Comparison of ENCODE assay signal across 25 cellular contexts in the genomic region with DNA sequence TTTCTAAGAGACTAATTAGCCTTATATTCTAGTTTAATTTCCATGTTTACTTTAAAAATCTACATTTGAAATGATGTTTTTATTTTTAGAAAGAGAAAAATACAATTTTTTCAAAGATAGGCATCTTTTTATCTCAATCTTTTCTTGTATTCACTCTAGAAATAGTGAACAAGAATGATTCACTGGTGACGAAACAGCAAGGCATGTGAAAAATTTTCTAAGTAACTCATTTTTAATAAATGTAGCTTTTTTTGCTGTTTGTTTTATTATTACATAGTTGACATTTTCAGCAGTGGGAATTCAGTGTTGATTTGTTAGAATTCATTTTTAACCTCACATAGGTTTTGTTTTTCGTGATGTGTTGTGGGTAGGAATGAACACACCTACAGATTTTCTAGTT.
A peak's percentile ranks its signal among the peaks of the same experiment; 100 is the strongest.
DNase-seq lines count a peak whose midpoint lies in the region; ATAC-seq and TF ChIP-seq lines count a peak whose summit lies in the region.
"Had no signal": no experiment of that assay in that cellular context is flagged by ENCODE, and none has a peak within 500 bp of the region (broad histone marks: within the 10 kb centered on the region; RNA-seq: fewer than 3 reads in every experiment).

No MANE protein-coding gene starts in this region.

- H3K27ac ChIP-seq in GM23248 (no peak overlapping the region), coronary artery (no peak overlapping the region)
- H3K27ac ChIP-seq: gastrocnemius medialis, stomach, upper lobe of left lung had no signal

- H3K79me2 ChIP-seq in GM23248 (ENCODE audit: insufficient read depth) = no peaks in the 10 kb centered on the region

- H3K4me1 ChIP-seq in GM23248 (ENCODE audit: insufficient read depth) = no peaks in the 10 kb centered on the region
- H3K4me1 ChIP-seq in adipocyte (ENCODE audit: control insufficient read depth, insufficient read depth, low read length) = peaks cover 5% of the 10 kb centered on the region
- H3K4me1 ChIP-seq: gastrocnemius medialis, stomach, upper lobe of left lung had no signal

- H3K9me3 Mint-ChIP-seq in glutamatergic neuron (ENCODE audit: unreplicated experiment) = no peaks in the 10 kb centered on the region

- H3K27me3 Mint-ChIP-seq in glutamatergic neuron (ENCODE audit: unreplicated experiment) = peaks cover 4% of the 10 kb centered on the region
- H3K27me3 Mint-ChIP-seq: activated CD4-positive, alpha-beta memory T cell treated with anti-CD3 and anti-CD28 coated beads, Interleukin-2, amount 10 ng/mL, durations not matched to agents 7 days and 5 days; memory B cell had no signal

- H3K9me2 ChIP-seq in GM23248 (ENCODE audit: insufficient read depth) = no peaks in the 10 kb centered on the region

- H3K4me1 Mint-ChIP-seq in glutamatergic neuron (ENCODE audit: low read depth, unreplicated experiment) = no peaks in the 10 kb centered on the region
- H3K4me1 Mint-ChIP-seq: activated CD4-positive, alpha-beta memory T cell treated with anti-CD3 and anti-CD28 coated beads, Interleukin-2, amount 10 ng/mL, durations not matched to agents 7 days and 5 days; GM23338; memory B cell had no signal

- H3K36me3 ChIP-seq in GM23248 (ENCODE audit: low read depth) (no peaks in the 10 kb centered on the region), adipocyte (ENCODE audit: control insufficient read depth, insufficient read depth, low read length, severe bottlenecking) (no peaks in the 10 kb centered on the region)
- H3K36me3 ChIP-seq: gastrocnemius medialis, stomach, upper lobe of left lung had no signal

- H3K27me3 ChIP-seq in GM23248 (replicated peaks; ENCODE audit: insufficient read depth) = no peaks in the 10 kb centered on the region
- no peaks in the 10 kb centered on the region for H3K27me3 ChIP-seq in adipocyte (replicated peaks; ENCODE audit: control insufficient read depth, insufficient read depth, low read length)
- H3K27me3 ChIP-seq: gastrocnemius medialis, stomach, upper lobe of left lung had no signal

- no peaks in the 10 kb centered on the region for H3F3A ChIP-seq in GM23248 (ENCODE audit: insufficient read depth)

- no peak overlapping the region for H3K4me3 ChIP-seq in GM23248
- no peak overlapping the region for H3K4me3 ChIP-seq in adipocyte (ENCODE audit: low read length)
- H3K4me3 ChIP-seq in fibroblast of pulmonary artery (replicated peaks; ENCODE audit: low read depth, low read length) = no peak overlapping the region
- H3K4me3 ChIP-seq in coronary artery = no peak overlapping the region
- H3K4me3 ChIP-seq: gastrocnemius medialis, GM23338, stomach, upper lobe of left lung had no signal

- H3K9me3 ChIP-seq in GM23248 (ENCODE audit: low read depth) (no peaks in the 10 kb centered on the region), adipocyte (ENCODE audit: control insufficient read depth, low read length) (no peaks in the 10 kb centered on the region)
- H3K9me3 ChIP-seq: gastrocnemius medialis, upper lobe of left lung had no signal

- no peak overlapping the region for H3K4me2 ChIP-seq in GM23248 (ENCODE audit: unreplicated experiment)
- H3K4me2 ChIP-seq: GM23338 had no signal

- no peak overlapping the region for H3K4me3 Mint-ChIP-seq in glutamatergic neuron (ENCODE audit: unreplicated experiment)
- H3K4me3 Mint-ChIP-seq: activated CD4-positive, alpha-beta memory T cell treated with anti-CD3 and anti-CD28 coated beads, Interleukin-2, amount 10 ng/mL, durations not matched to agents 7 days and 5 days; GM23338; memory B cell; T-helper 1 cell treated with Interleukin-12 subunit alpha and Interleukin-12 subunit beta and Interleukin-4 antibody, amounts not matched to agents 30 μg/mL and 1 μg/mL, for 36 hours had no signal

- in situ Hi-C loops in GM23248 (cut with MboI) = no loop called here
- in situ Hi-C loops in GM13977 (cut with MboI; ENCODE audit: low pct_unique_long_range_greater_than_20kb, low sequenced_read_pairs, unreplicated experiment) = no loop called here

- no peak overlapping the region for H3K27ac Mint-ChIP-seq in glutamatergic neuron (ENCODE audit: unreplicated experiment)
- H3K27ac Mint-ChIP-seq: activated CD4-positive, alpha-beta memory T cell treated with anti-CD3 and anti-CD28 coated beads, Interleukin-2, amount 10 ng/mL, durations not matched to agents 7 days and 5 days; GM23338; memory B cell; T-helper 1 cell treated with Interleukin-12 subunit alpha and Interleukin-12 subunit beta and Interleukin-4 antibody, amounts not matched to agents 30 μg/mL and 1 μg/mL, for 36 hours had no signal

- no peaks in the 10 kb centered on the region for H3K36me3 Mint-ChIP-seq in glutamatergic neuron (ENCODE audit: unreplicated experiment)
- H3K36me3 Mint-ChIP-seq: memory B cell had no signal

- H3K9ac ChIP-seq in GM23248 (no peak overlapping the region), adipocyte (ENCODE audit: low read length) (no peak overlapping the region)

- H4K20me1 ChIP-seq in GM23248 (ENCODE audit: insufficient read depth) = no peaks in the 10 kb centered on the region

- no peak for TF ChIP-seq CTCF in fibroblast of pulmonary artery (IDR thresholded peaks at IDR 0.05; ENCODE audit: low read length, missing control alignments)
- TF ChIP-seq CTCF in GM13977 (IDR thresholded peaks at IDR 0.05; ENCODE audit: extremely low read depth, insufficient read depth, missing control alignments) = no peak
- TF ChIP-seq CTCF in glutamatergic neuron (IDR thresholded peaks at IDR 0.05; ENCODE audit: partially characterized antibody, unreplicated experiment) = no peak
- TF ChIP-seq CTCF in coronary artery (IDR thresholded peaks at IDR 0.05) = no peak

- WGBS in GM23248 (ENCODE audit: low coverage in 1 of 2, low lambda C conversion rate in 2 of 2, missing lambda C conversion rate in 2 of 2), 2 experiments = 23 to 38% methylated on average over 2 of the region's 2 CpGs

- no peak for ATAC-seq in HG02610 (IDR thresholded peaks at IDR 0.05; ENCODE audit: unreplicated experiment)
- ATAC-seq: gastrocnemius medialis, GM23338, left cardiac atrium had no signal

- peak; percentile 3 for DNase-seq in GM23248
- peak; percentile 76 for DNase-seq in adipocyte (ENCODE audit: low read depth)
- peak; percentile 51 for DNase-seq in fibroblast of pulmonary artery (ENCODE audit: low read depth)
- peak; percentile 53 for DNase-seq in renal cortical epithelial cell (ENCODE audit: low read depth)
- no peak for DNase-seq in GM13977 (ENCODE audit: low spot score)
- no peak for DNase-seq in glutamatergic neuron
- no peak for DNase-seq in coronary artery (ENCODE audit: low spot score)
- DNase-seq: activated CD4-positive, alpha-beta memory T cell treated with anti-CD3 and anti-CD28 coated beads, Interleukin-2, amount 10 ng/mL, durations not matched to agents 7 days and 5 days; activated gamma-delta T cell; caudate nucleus; gastrocnemius medialis; left cardiac atrium; NCI-H1092; NCI-H187 treated with DMSO at 0.1 percent for 48 hours; NCI-H2227 treated with DMSO at 0.1 percent for 48 hours; NCI-H82; nucleus accumbens; retina; SHP77 treated with DMSO at 0.1 percent for 48 hours; stomach; upper lobe of left lung had no signal

- H2AFZ ChIP-seq in GM23248 = no peak overlapping the region
- H2AFZ ChIP-seq: GM23338 had no signal

Comparison
In these comparisons a context has a peak if more than half of its experiments do, and no peak if none do; other contexts are left out.
1. DNase-seq: peak in GM23248 (single experiment), adipocyte (single experiment), fibroblast of pulmonary artery (single experiment) and renal cortical epithelial cell (single experiment); none in GM13977 (single experiment), glutamatergic neuron (single experiment) and coronary artery (single experiment).